ENCODE assay signal across 21 cellular contexts in the genomic region with DNA sequence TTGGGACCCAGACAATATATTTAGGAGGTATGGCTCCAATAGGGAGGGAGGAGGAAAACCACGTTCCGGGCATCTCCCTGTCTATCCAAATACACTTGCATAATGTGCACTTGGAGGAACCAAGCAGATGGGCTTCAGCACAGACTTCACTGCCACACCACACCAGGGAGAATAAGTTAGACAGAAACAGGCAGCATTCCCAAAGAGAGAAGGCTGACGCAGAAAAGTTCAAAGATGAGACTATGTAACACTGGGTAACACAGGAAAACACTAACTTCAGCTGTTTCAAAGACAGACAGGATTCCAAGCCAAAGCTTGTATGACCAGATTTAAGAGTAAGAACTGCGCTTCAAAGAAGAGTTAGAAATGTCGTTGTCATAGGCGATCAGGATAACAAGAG. TPM values are rescaled to one million over a fixed set of nuclear protein-coding genes. Genes with fewer than 3 reads are reported as not detected.
DNase-seq lines count a peak whose midpoint lies in the region; ATAC-seq, FAIRE-seq and TF ChIP-seq lines count a peak whose summit lies in the region.
"Had no signal": no experiment of that assay in that cellular context is flagged by ENCODE, and none has a peak within 500 bp of the region (broad histone marks: within the 10 kb centered on the region; RNA-seq: fewer than 3 reads in every experiment).

No MANE protein-coding gene starts in this region.

- CTCF ChIA-PET in K562 (lab: Yijun Ruan, JAX; ENCODE audit: low intra/inter-chr PET ratio), result no interaction called here

- no peak overlapping the region for H3K4me3 Mint-ChIP-seq in CD4-positive, CD25-positive, alpha-beta regulatory T cell
- peak overlapping the region; percentile 25 for H3K4me3 Mint-ChIP-seq in natural killer cell treated with Interleukin-12 subunit alpha and Interleukin-12 subunit beta and Interleukin-15 and Interleukin-18, amount 100 ng/mL, for 72 hours
- H3K4me3 Mint-ChIP-seq: HFFc6 had no signal

- no peak overlapping the region for H3K9ac ChIP-seq in K562 (ENCODE audit: insufficient read depth in 1 of 2, low read depth in 2 of 2, low read length in 2 of 2)

- H3K36me3 ChIP-seq in CD4-positive, CD25-positive, alpha-beta regulatory T cell (ENCODE audit: control insufficient read depth, insufficient read depth, low read length), result peaks cover 40% of the 10 kb centered on the region
- H3K36me3 ChIP-seq in K562 (ENCODE audit: control insufficient read depth, insufficient read depth, low read length) (peaks cover 39% of the 10 kb centered on the region), suprapubic skin (peaks cover 40% of the 10 kb centered on the region), stomach (peaks cover 28 to 75% (median 50%) of the 10 kb centered on the region in 4 donors)

- peaks cover 28% of the 10 kb centered on the region for H3K36me3 Mint-ChIP-seq in CD4-positive, CD25-positive, alpha-beta regulatory T cell
- H3K36me3 Mint-ChIP-seq in natural killer cell treated with Interleukin-12 subunit alpha and Interleukin-12 subunit beta and Interleukin-15 and Interleukin-18, amount 100 ng/mL, for 72 hours, result peaks cover 21% of the 10 kb centered on the region

- intact Hi-C loops in K562 (cut with micrococcal nuclease) (no loop called here), stomach (cut with DNase I; ENCODE audit: low total_unique reads) (no loop called here)

- H3K79me2 ChIP-seq in K562 (ENCODE audit: control insufficient read depth, insufficient read depth, low read length), result no peaks in the 10 kb centered on the region

- H2AFZ ChIP-seq in K562 (ENCODE audit: low read depth, low read length), result no peak overlapping the region

- TSS peak; percentile 16 for BruUV-seq in K562 (replicated peaks; lab: Mats Ljungman, UMichigan)

- TF ChIP-seq CTCF in K562 (IDR thresholded peaks at IDR 0.05 in 2 of 3, conservative IDR thresholded peaks at IDR 0.05 in 1 of 3; ENCODE audit: insufficient read depth in 2 of 3, low read depth in 1 of 3, low read length in 3 of 3), result no peak
- no peak for TF ChIP-seq CTCF in suprapubic skin (IDR thresholded peaks at IDR 0.05)
- TF ChIP-seq CTCF in stomach (IDR thresholded peaks at IDR 0.05), result no peak

- H3K9me1 ChIP-seq in K562 (ENCODE audit: control insufficient read depth, insufficient read depth, low read length), result peaks cover 9% of the 10 kb centered on the region

- no peaks in the 10 kb centered on the region for H3K4me1 ChIP-seq in CD4-positive, CD25-positive, alpha-beta regulatory T cell (ENCODE audit: control insufficient read depth, insufficient read depth, low read length, poor library complexity, severe bottlenecking)
- H3K4me1 ChIP-seq in K562 (replicated peaks in 1 of 2; ENCODE audit: control insufficient read depth in 2 of 2, insufficient read depth in 2 of 2, low read length in 2 of 2), result peaks cover 0 to 9% of the 10 kb centered on the region in 2 experiments; a peak in 2 of 5 replicates
- H3K4me1 ChIP-seq in suprapubic skin, result no peaks in the 10 kb centered on the region
- no peaks in the 10 kb centered on the region for H3K4me1 ChIP-seq in stomach

- no peaks in the 10 kb centered on the region for H3K27me3 ChIP-seq in CD4-positive, CD25-positive, alpha-beta regulatory T cell (ENCODE audit: control insufficient read depth, insufficient read depth, low read length)
- no peaks in the 10 kb centered on the region for H3K27me3 ChIP-seq in K562 (ENCODE audit: control insufficient read depth in 2 of 2, insufficient read depth in 2 of 2, low read length in 2 of 2)
- H3K27me3 ChIP-seq in suprapubic skin, result no peaks in the 10 kb centered on the region
- H3K27me3 ChIP-seq in stomach, result no peaks in the 10 kb centered on the region
- H3K27me3 ChIP-seq: BE2C had no signal

- WGBS in K562 (ENCODE audit: insufficient coverage, low coverage, missing lambda C conversion rate), result 94% methylated on average over 6 of the region's 6 CpGs
- WGBS in suprapubic skin, result 75% methylated on average over 6 of the region's 6 CpGs
- 91 to 96% (median 94%) methylated on average over 6 of the region's 6 CpGs for WGBS in stomach, 5 donors

- no peak for TF ChIP-seq RAD21 in K562 (CRISPR knock-in tag; conservative IDR thresholded peaks at IDR 0.05 in 1 of 2, IDR thresholded peaks at IDR 0.05 in 1 of 2)

- in situ Hi-C loops in K562 (cut with MboI), result no loop called here

- H3K27ac ChIP-seq in CD4-positive, CD25-positive, alpha-beta regulatory T cell (ENCODE audit: insufficient read depth, low read length, poor library complexity, severe bottlenecking), result no peak overlapping the region
- H3K27ac ChIP-seq in K562 (ENCODE audit: extremely low read depth, low read depth, low read length), result no peak overlapping the region
- peak overlapping the region; percentile 12 for H3K27ac ChIP-seq in suprapubic skin
- no peak overlapping the region for H3K27ac ChIP-seq in stomach
- H3K27ac ChIP-seq: RWPE1 had no signal

- H3K9me3 Mint-ChIP-seq in CD4-positive, CD25-positive, alpha-beta regulatory T cell, result peaks cover 0 to 3% (median 0%) of the 10 kb centered on the region in 7 donors
- H3K9me3 Mint-ChIP-seq in natural killer cell treated with Interleukin-12 subunit alpha and Interleukin-12 subunit beta and Interleukin-15 and Interleukin-18, amount 100 ng/mL, for 72 hours, result no peaks in the 10 kb centered on the region
- H3K9me3 Mint-ChIP-seq: HFFc6 had no signal

- no peaks in the 10 kb centered on the region for H4K20me1 ChIP-seq in K562 (replicated peaks; ENCODE audit: control insufficient read depth, insufficient read depth, low read length)

- H3K27ac Mint-ChIP-seq in CD4-positive, CD25-positive, alpha-beta regulatory T cell, result peak overlapping the region in 2 of 3 donors; percentile 68 to 84
- H3K27ac Mint-ChIP-seq in natural killer cell treated with Interleukin-12 subunit alpha and Interleukin-12 subunit beta and Interleukin-15 and Interleukin-18, amount 100 ng/mL, for 72 hours, result peak overlapping the region in 1 of 2 donors; percentile 43
- H3K27ac Mint-ChIP-seq: HFFc6 had no signal

- no peak for DNase-seq in CD4-positive, CD25-positive, alpha-beta regulatory T cell
- DNase-seq in K562 (ENCODE audit: extremely low read depth in 1 of 4, low spot score in 3 of 4) (no peak), suprapubic skin (ENCODE audit: low spot score in 2 of 2) (no peak), stomach (no peak)
- DNase-seq in natural killer cell treated with Interleukin-12 subunit alpha and Interleukin-12 subunit beta and Interleukin-15 and Interleukin-18, amount 100 ng/mL, for 72 hours (ENCODE audit: low spot score), result no peak
- DNase-seq: BE2C; DND-41; HFFc6; NCI-H1417; NCI-H187 treated with DMSO at 0.1 percent for 48 hours; NCI-H2171; NCI-H446; NK-92 treated with Interleukin-12 subunit alpha and Interleukin-12 subunit beta, amount 100 ng/mL, for 24 hours had no signal

- TF ChIP-seq POLR2A in K562 (conservative IDR thresholded peaks at IDR 0.05), result no peak
- TF ChIP-seq POLR2A in suprapubic skin (IDR thresholded peaks at IDR 0.05), result no peak
- TF ChIP-seq POLR2A in stomach (IDR thresholded peaks at IDR 0.05), result no peak

- no peak overlapping the region for H3K4me2 ChIP-seq in K562 (ENCODE audit: insufficient read depth, low read length)

- H3K9me3 ChIP-seq in CD4-positive, CD25-positive, alpha-beta regulatory T cell (ENCODE audit: control insufficient read depth in 2 of 2, low read length in 2 of 2), result no peaks in the 10 kb centered on the region
- no peaks in the 10 kb centered on the region for H3K9me3 ChIP-seq in K562 (replicated peaks; ENCODE audit: control insufficient read depth, insufficient read depth, low read depth, low read length)
- no peaks in the 10 kb centered on the region for H3K9me3 ChIP-seq in suprapubic skin
- H3K9me3 ChIP-seq in stomach, result no peaks in the 10 kb centered on the region
- H3K9me3 ChIP-seq: BE2C had no signal

- ATAC-seq in CD4-positive, CD25-positive, alpha-beta regulatory T cell (ENCODE audit: low read depth in 2 of 2), result no peak
- no peak; the same call in 2 of the 3 replicates for ATAC-seq in K562
- ATAC-seq in natural killer cell treated with Interleukin-12 subunit alpha and Interleukin-12 subunit beta and Interleukin-15 and Interleukin-18, amount 100 ng/mL, for 72 hours, result no peak
- ATAC-seq in HG03108 (IDR thresholded peaks at IDR 0.05; ENCODE audit: unreplicated experiment), result no peak
- no peak for ATAC-seq in HG02642 (IDR thresholded peaks at IDR 0.05; ENCODE audit: poor library complexity, unreplicated experiment)

- H3K27me3 Mint-ChIP-seq in CD4-positive, CD25-positive, alpha-beta regulatory T cell, result no peaks in the 10 kb centered on the region
- no peaks in the 10 kb centered on the region for H3K27me3 Mint-ChIP-seq in natural killer cell treated with Interleukin-12 subunit alpha and Interleukin-12 subunit beta and Interleukin-15 and Interleukin-18, amount 100 ng/mL, for 72 hours

- H3K4me3 ChIP-seq in CD4-positive, CD25-positive, alpha-beta regulatory T cell (ENCODE audit: low read depth, low read length), result no peak overlapping the region
- no peak overlapping the region for H3K4me3 ChIP-seq in K562
- H3K4me3 ChIP-seq in suprapubic skin, result no peak overlapping the region
- no peak overlapping the region for H3K4me3 ChIP-seq in stomach
- H3K4me3 ChIP-seq: GM12878 had no signal

- POLR2A ChIA-PET in K562 (lab: Yijun Ruan, JAX), result interaction anchor here (0.7 to 1.6 kb wide), 3 partner anchors 9 to 276 kb away, joined by 3 to 5 read pairs (median 4); a partner anchor contains a TSS

- no peak for TF ChIP-seq EP300 in K562 (IDR thresholded peaks at IDR 0.05; ENCODE audit: low read length)
- no peak for TF ChIP-seq EP300 in suprapubic skin (IDR thresholded peaks at IDR 0.05)
- no peak for TF ChIP-seq EP300 in stomach (IDR thresholded peaks at IDR 0.05)

- no peak for FAIRE-seq in K562 (lab: Jason Lieb, UNC)
- FAIRE-seq: G401.6, GM12878, GM18507, H54 had no signal

- H3K4me1 Mint-ChIP-seq in CD4-positive, CD25-positive, alpha-beta regulatory T cell, result peaks cover 0 to 5% (median 0%) of the 10 kb centered on the region in 4 donors
- peaks cover 45 to 59% of the 10 kb centered on the region in 2 donors for H3K4me1 Mint-ChIP-seq in natural killer cell treated with Interleukin-12 subunit alpha and Interleukin-12 subunit beta and Interleukin-15 and Interleukin-18, amount 100 ng/mL, for 72 hours (ENCODE audit: low read depth in 2 of 2)

RNA-seq across cellular contexts. Expression of a gene that starts 19.8 kb away (rescaled TPM):
- not detected for total RNA-seq in CD4-positive, CD25-positive, alpha-beta regulatory T cell
- 1 to 10 TPM in 1 of 4 donors, under 1 TPM in 3; 0.38 to 2.2 (median 0.63) TPM for polyA plus RNA-seq in CD4-positive, CD25-positive, alpha-beta regulatory T cell
- total RNA-seq in K562 (2011; cell fraction: chromatin; rRNA removed; ENCODE audit: low replicate concordance), result 0.62 TPM in 1 of 2 replicates, not detected in the other
- not detected in 2 replicates for total RNA-seq in K562 (2011; cell fraction: nucleolus; rRNA removed)
- total RNA-seq in K562 (2011; cell fraction: nucleoplasm; rRNA removed), result not detected in 2 replicates
- total RNA-seq in K562 (2014; rRNA removed) (not detected in 2 replicates), K562 (2014; rRNA removed; fragmentation: Illumina TruSeq; extraction: Trizol) (not detected in 2 replicates), K562 (2015; rRNA removed; fragmentation: Illumina TruSeq; extraction: Trizol) (not detected in 2 replicates), K562 (2021) (not detected in 2 replicates), suprapubic skin (not detected), stomach (under 1 TPM in 1 of 5 donors, not detected in 4; 0.92 TPM)
- polyA plus RNA-seq in K562 (2011; rRNA removed) (not detected in 2 replicates), K562 (2014; fragmentation: Illumina TruSeq; extraction: Trizol) (not detected in 2 replicates), K562 (2014; fragmentation: Nextera tagmentation; extraction: Ambion mirVana) (under 1 TPM; 0.35 to 0.38 TPM), K562 (2014; rRNA removed) (not detected in 2 replicates), stomach (under 1 TPM in 1 of 3 donors, not detected in 2; 0.43 TPM)
- polyA plus RNA-seq in K562 (2011; cell fraction: cytosol; rRNA removed), result not detected in 2 replicates
- polyA plus RNA-seq in K562 (2011; cell fraction: nucleus; rRNA removed), result not detected in 2 replicates
- 1.1 and 1.4 TPM in 2 replicates for polyA plus RNA-seq in K562 (2012)
- polyA minus RNA-seq in K562 (2011; rRNA and poly(A)+ RNA removed), result not detected in 2 replicates
- polyA minus RNA-seq in K562 (2011; cell fraction: cytosol; rRNA and poly(A)+ RNA removed), result not detected in 2 replicates
- polyA minus RNA-seq in K562 (2011; cell fraction: nucleus; rRNA and poly(A)+ RNA removed), result not detected in 2 replicates
- not detected for total RNA-seq in natural killer cell treated with Interleukin-12 subunit alpha and Interleukin-12 subunit beta and Interleukin-15 and Interleukin-18, amount 100 ng/mL, for 72 hours
- total RNA-seq: GM12878, HFFc6, OCI-LY7 had no signal

RNA-seq across cellular contexts. Expression of a gene that starts 25.0 kb away (rescaled TPM):
- total RNA-seq in CD4-positive, CD25-positive, alpha-beta regulatory T cell, result not detected
- polyA plus RNA-seq in CD4-positive, CD25-positive, alpha-beta regulatory T cell, result not detected
- total RNA-seq in K562 (2011; cell fraction: chromatin; rRNA removed; ENCODE audit: low replicate concordance), result 2.7 and 8.2 TPM in 2 replicates
- total RNA-seq in K562 (2011; cell fraction: nucleolus; rRNA removed), result 2.1 and 2.3 TPM in 2 replicates
- total RNA-seq in K562 (2011; cell fraction: nucleoplasm; rRNA removed), result 3.0 and 4.6 TPM in 2 replicates
- total RNA-seq in K562 (2014; rRNA removed) (3.4 and 3.5 TPM in 2 replicates), K562 (2014; rRNA removed; fragmentation: Illumina TruSeq; extraction: Trizol) (0.67 and 0.98 TPM in 2 replicates), K562 (2015; rRNA removed; fragmentation: Illumina TruSeq; extraction: Trizol) (0.94 and 1.7 TPM in 2 replicates), K562 (2021) (5.5 and 6.1 TPM in 2 replicates), suprapubic skin (not detected), stomach (not detected)
- polyA plus RNA-seq in K562 (2011; rRNA removed) (0.78 and 1.2 TPM in 2 replicates), K562 (2014; fragmentation: Illumina TruSeq; extraction: Trizol) (0.40 and 3.5 TPM in 2 replicates), K562 (2014; fragmentation: Nextera tagmentation; extraction: Ambion mirVana) (1 to 10 TPM; 2.0 to 2.7 TPM), K562 (2014; rRNA removed) (1.1 and 5.5 TPM in 2 replicates), stomach (1 to 10 TPM in 1 of 3 donors, under 1 TPM in 1, not detected in 1; 0.38 to 2.7 TPM)
- polyA plus RNA-seq in K562 (2011; cell fraction: cytosol; rRNA removed), result 0.77 and 3.4 TPM in 2 replicates
- polyA plus RNA-seq in K562 (2011; cell fraction: nucleus; rRNA removed), result 2.9 and 3.2 TPM in 2 replicates
- polyA plus RNA-seq in K562 (2012), result 3.2 and 5.2 TPM in 2 replicates
- 3.3 TPM in 1 of 2 replicates, not detected in the other for polyA minus RNA-seq in K562 (2011; rRNA and poly(A)+ RNA removed)
- polyA minus RNA-seq in K562 (2011; cell fraction: cytosol; rRNA and poly(A)+ RNA removed), result 1.6 TPM in 1 of 2 replicates, not detected in the other
- polyA minus RNA-seq in K562 (2011; cell fraction: nucleus; rRNA and poly(A)+ RNA removed), result 1.1 TPM in 1 of 2 replicates, not detected in the other
- total RNA-seq in natural killer cell treated with Interleukin-12 subunit alpha and Interleukin-12 subunit beta and Interleukin-15 and Interleukin-18, amount 100 ng/mL, for 72 hours, result 1 to 10 TPM in 1 of 2 donors, not detected in 1; 1.0 TPM
- total RNA-seq: GM12878, HFFc6, OCI-LY7 had no signal

RNA-seq across cellular contexts. Expression of a gene that starts 51.4 kb away (rescaled TPM):
- total RNA-seq in CD4-positive, CD25-positive, alpha-beta regulatory T cell, result 87.4 TPM
- polyA plus RNA-seq in CD4-positive, CD25-positive, alpha-beta regulatory T cell, result 10 to 100 TPM; 21.4 to 25.2 (median 22.9) TPM
- total RNA-seq in K562 (2011; cell fraction: chromatin; rRNA removed; ENCODE audit: low replicate concordance), result 166 and 178 TPM in 2 replicates
- 94.6 and 104 TPM in 2 replicates for total RNA-seq in K562 (2011; cell fraction: nucleolus; rRNA removed)
- total RNA-seq in K562 (2011; cell fraction: nucleoplasm; rRNA removed), result 110 and 116 TPM in 2 replicates
- 42.4 and 49.6 TPM in 2 replicates for total RNA-seq in K562 (2014; rRNA removed)
- total RNA-seq in K562 (2014; rRNA removed; fragmentation: Illumina TruSeq; extraction: Trizol), result 42.9 and 47.6 TPM in 2 replicates
- total RNA-seq in K562 (2015; rRNA removed; fragmentation: Illumina TruSeq; extraction: Trizol), result 51.1 and 53.4 TPM in 2 replicates
- total RNA-seq in K562 (2021), result 52.0 and 55.5 TPM in 2 replicates
- polyA plus RNA-seq in K562 (2011; rRNA removed), result 53.0 and 55.1 TPM in 2 replicates
- 45.5 and 51.1 TPM in 2 replicates for polyA plus RNA-seq in K562 (2011; cell fraction: cytosol; rRNA removed)
- polyA plus RNA-seq in K562 (2011; cell fraction: nucleus; rRNA removed), result 99.4 and 119 TPM in 2 replicates
- 39.7 and 44.1 TPM in 2 replicates for polyA plus RNA-seq in K562 (2012)
- polyA plus RNA-seq in K562 (2014; fragmentation: Illumina TruSeq; extraction: Trizol), result 58.2 and 62.8 TPM in 2 replicates
- polyA plus RNA-seq in K562 (2014; fragmentation: Nextera tagmentation; extraction: Ambion mirVana), result 10 to 100 TPM; 13.4 to 13.5 TPM
- polyA plus RNA-seq in K562 (2014; rRNA removed), result 45.8 and 49.4 TPM in 2 replicates
- polyA minus RNA-seq in K562 (2011; rRNA and poly(A)+ RNA removed), result 102 and 116 TPM in 2 replicates
- polyA minus RNA-seq in K562 (2011; cell fraction: cytosol; rRNA and poly(A)+ RNA removed), result 72.9 and 75.6 TPM in 2 replicates
- 78.6 and 108 TPM in 2 replicates for polyA minus RNA-seq in K562 (2011; cell fraction: nucleus; rRNA and poly(A)+ RNA removed)
- 100 to 1,000 TPM in 1 of 2 donors, 10 to 100 TPM in 1; 99.7 to 129 TPM for total RNA-seq in natural killer cell treated with Interleukin-12 subunit alpha and Interleukin-12 subunit beta and Interleukin-15 and Interleukin-18, amount 100 ng/mL, for 72 hours
- 100 to 1,000 TPM in 3 of 4 donors, 10 to 100 TPM in 1; 98.2 to 189 (median 141) TPM for total RNA-seq in suprapubic skin
- total RNA-seq in stomach, result 100 to 1,000 TPM in 1 of 5 donors, 10 to 100 TPM in 4; 25.2 to 127 (median 58.7) TPM
- polyA plus RNA-seq in stomach, result 10 to 100 TPM; 11.8 to 24.7 (median 19.4) TPM
